21 cellular contexts compared by ENCODE assay signal in the genomic region with DNA sequence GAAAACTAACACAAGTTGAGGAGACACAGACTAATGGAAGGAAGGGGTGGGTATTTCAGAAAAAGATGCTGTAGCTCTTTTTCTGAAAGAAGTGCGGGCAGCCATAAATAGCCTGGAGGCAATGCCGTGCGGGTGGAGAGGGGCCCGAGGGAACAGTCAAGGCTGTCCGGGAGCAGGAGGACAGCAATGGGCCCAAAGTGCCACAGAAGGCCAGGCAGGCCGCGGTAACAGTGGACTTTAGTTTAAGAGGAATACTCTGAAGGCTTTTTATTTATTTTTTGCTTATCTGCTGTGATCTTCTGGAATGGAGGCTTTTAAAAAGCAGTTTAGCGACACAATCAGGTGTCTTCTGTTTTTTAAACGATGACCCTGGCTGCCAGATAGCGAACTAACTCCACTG.
DNase-seq lines count a peak whose midpoint lies in the region; ATAC-seq and TF ChIP-seq lines count a peak whose summit lies in the region.
"Had no signal": no experiment of that assay in that cellular context is flagged by ENCODE, and none has a peak within 500 bp of the region (broad histone marks: within the 10 kb centered on the region; RNA-seq: fewer than 3 reads in every experiment).

No MANE protein-coding gene starts in this region.

- no peak overlapping the region for H2AFZ ChIP-seq in OCI-LY1 (ENCODE audit: low read length)

- H3K9me3 Mint-ChIP-seq in activated naive CD4-positive, alpha-beta T cell treated with anti-CD3 and anti-CD28 coated beads, Interleukin-2, amount 50 U/mL, for 24 hours, result no peaks in the 10 kb centered on the region
- no peaks in the 10 kb centered on the region for H3K9me3 Mint-ChIP-seq in effector memory CD8-positive, alpha-beta T cell
- no peaks in the 10 kb centered on the region for H3K9me3 Mint-ChIP-seq in stimulated activated effector memory CD8-positive, alpha-beta T cell treated with anti-CD3 and anti-CD28 coated beads, Interleukin-12 subunit alpha, Interleukin-12 subunit beta, amount 100 ng/mL, for 72 hours
- H3K9me3 Mint-ChIP-seq: dendritic cell treated with granulocyte-macrophage colony-stimulating factor and Interleukin-4, amounts not matched to agents 40 ng/mL and 50 ng/mL, for 4 days had no signal

- H3K79me2 ChIP-seq in OCI-LY1 (ENCODE audit: insufficient read depth, low read length), result peaks cover 42% of the 10 kb centered on the region

- no peaks in the 10 kb centered on the region for H3K9me2 ChIP-seq in OCI-LY1 (ENCODE audit: low read depth, low read length)

- no peaks in the 10 kb centered on the region for H3K9me3 ChIP-seq in OCI-LY1 (ENCODE audit: low read length)
- H3K9me3 ChIP-seq: pancreas had no signal

- peak overlapping the region; percentile 14; the same call in 1 of the 2 replicates for H3K4me2 ChIP-seq in OCI-LY1 (ENCODE audit: low read length)

- no peak for ATAC-seq in effector memory CD8-positive, alpha-beta T cell (replicated peaks)
- no peak for ATAC-seq in stimulated activated effector memory CD8-positive, alpha-beta T cell treated with anti-CD3 and anti-CD28 coated beads, Interleukin-12 subunit alpha, Interleukin-12 subunit beta, amount 100 ng/mL, for 72 hours
- ATAC-seq: left cardiac atrium, pancreas, sciatic nerve had no signal

- no peak overlapping the region for H3K27ac Mint-ChIP-seq in activated naive CD4-positive, alpha-beta T cell treated with anti-CD3 and anti-CD28 coated beads, Interleukin-2, amount 50 U/mL, for 24 hours
- H3K27ac Mint-ChIP-seq in effector memory CD8-positive, alpha-beta T cell, result no peak overlapping the region
- no peak overlapping the region for H3K27ac Mint-ChIP-seq in stimulated activated effector memory CD8-positive, alpha-beta T cell treated with anti-CD3 and anti-CD28 coated beads, Interleukin-12 subunit alpha, Interleukin-12 subunit beta, amount 100 ng/mL, for 72 hours
- H3K27ac Mint-ChIP-seq: dendritic cell treated with granulocyte-macrophage colony-stimulating factor and Interleukin-4, amounts not matched to agents 40 ng/mL and 50 ng/mL, for 4 days had no signal

- H3K4me1 ChIP-seq in OCI-LY1 (ENCODE audit: insufficient read depth, low read length, severe bottlenecking), result peaks cover 37% of the 10 kb centered on the region

- H3K27me3 ChIP-seq in OCI-LY1 (ENCODE audit: insufficient read depth, low read length), result no peaks in the 10 kb centered on the region
- H3K27me3 ChIP-seq: pancreas had no signal

- H3K27me3 Mint-ChIP-seq in activated naive CD4-positive, alpha-beta T cell treated with anti-CD3 and anti-CD28 coated beads, Interleukin-2, amount 50 U/mL, for 24 hours, result no peaks in the 10 kb centered on the region
- no peaks in the 10 kb centered on the region for H3K27me3 Mint-ChIP-seq in effector memory CD8-positive, alpha-beta T cell
- H3K27me3 Mint-ChIP-seq: dendritic cell treated with granulocyte-macrophage colony-stimulating factor and Interleukin-4, amounts not matched to agents 40 ng/mL and 50 ng/mL, for 4 days had no signal

- H3F3A ChIP-seq in OCI-LY1 (ENCODE audit: insufficient read depth, low read length), result no peaks in the 10 kb centered on the region

- no peak overlapping the region for H3K9ac ChIP-seq in OCI-LY1 (ENCODE audit: low read length)

- no peak overlapping the region for H3K27ac ChIP-seq in OCI-LY1 (ENCODE audit: low read depth, low read length, poor library complexity, severe bottlenecking)
- H3K27ac ChIP-seq: epithelial cell of prostate, pancreas, WERI-Rb-1 had no signal

- no peak overlapping the region for H3K4me3 ChIP-seq in OCI-LY1 (ENCODE audit: low read depth, low read length, poor library complexity, severe bottlenecking)
- H3K4me3 ChIP-seq: pancreas had no signal

- H3K36me3 Mint-ChIP-seq in activated naive CD4-positive, alpha-beta T cell treated with anti-CD3 and anti-CD28 coated beads, Interleukin-2, amount 50 U/mL, for 24 hours, result peaks cover 4% of the 10 kb centered on the region
- peaks cover 30% of the 10 kb centered on the region for H3K36me3 Mint-ChIP-seq in effector memory CD8-positive, alpha-beta T cell (ENCODE audit: insufficient read depth)
- peaks cover 68% of the 10 kb centered on the region for H3K36me3 Mint-ChIP-seq in stimulated activated effector memory CD8-positive, alpha-beta T cell treated with anti-CD3 and anti-CD28 coated beads, Interleukin-12 subunit alpha, Interleukin-12 subunit beta, amount 100 ng/mL, for 72 hours

- H4K20me1 ChIP-seq in OCI-LY1 (ENCODE audit: insufficient read depth, low read length), result no peaks in the 10 kb centered on the region

- H3K4me1 Mint-ChIP-seq in activated naive CD4-positive, alpha-beta T cell treated with anti-CD3 and anti-CD28 coated beads, Interleukin-2, amount 50 U/mL, for 24 hours, result peaks cover 58% of the 10 kb centered on the region
- H3K4me1 Mint-ChIP-seq in effector memory CD8-positive, alpha-beta T cell (ENCODE audit: low read depth in 2 of 2), result peaks cover 42 to 57% of the 10 kb centered on the region in 2 donors
- H3K4me1 Mint-ChIP-seq in stimulated activated effector memory CD8-positive, alpha-beta T cell treated with anti-CD3 and anti-CD28 coated beads, Interleukin-12 subunit alpha, Interleukin-12 subunit beta, amount 100 ng/mL, for 72 hours, result peaks cover 67% of the 10 kb centered on the region

- no peak for DNase-seq in activated naive CD4-positive, alpha-beta T cell (lab: John Stamatoyannopoulos, UW)
- no peak for DNase-seq in effector memory CD8-positive, alpha-beta T cell
- DNase-seq in stimulated activated effector memory CD8-positive, alpha-beta T cell treated with anti-CD3 and anti-CD28 coated beads, Interleukin-12 subunit alpha, Interleukin-12 subunit beta, amount 100 ng/mL, for 72 hours (ENCODE audit: low spot score in 2 of 2), result no peak
- DNase-seq in C1 segment of cervical spinal cord (lab: John Stamatoyannopoulos, UW) (no peak), GM19240 (ENCODE audit: insufficient read length, low spot score) (no peak), NCI-H187 treated with DMSO at 0.1 percent for 48 hours (lab: John Stamatoyannopoulos, UW) (no peak)
- DNase-seq: activated gamma-delta T cell treated with Interleukin-2 at 50 U/mL for 16 hours, COR-L47, EL, H7, left cardiac atrium, midbrain, NCI-H187, NCI-H510A treated with DMSO at 0.1 percent for 48 hours, pancreas, WERI-Rb-1 had no signal

- H3K4me3 Mint-ChIP-seq in activated naive CD4-positive, alpha-beta T cell treated with anti-CD3 and anti-CD28 coated beads, Interleukin-2, amount 50 U/mL, for 24 hours, result peak overlapping the region; percentile 5
- peak overlapping the region; percentile 38 to 46 for H3K4me3 Mint-ChIP-seq in effector memory CD8-positive, alpha-beta T cell
- peak overlapping the region; percentile 5 for H3K4me3 Mint-ChIP-seq in stimulated activated effector memory CD8-positive, alpha-beta T cell treated with anti-CD3 and anti-CD28 coated beads, Interleukin-12 subunit alpha, Interleukin-12 subunit beta, amount 100 ng/mL, for 72 hours
- H3K4me3 Mint-ChIP-seq: dendritic cell treated with granulocyte-macrophage colony-stimulating factor and Interleukin-4, amounts not matched to agents 40 ng/mL and 50 ng/mL, for 4 days had no signal

- TF ChIP-seq CTCF in OCI-LY1 (IDR thresholded peaks at IDR 0.05; ENCODE audit: low read length), result no peak

- peaks cover 29% of the 10 kb centered on the region; the same call in 1 of the 2 replicates for H3K36me3 ChIP-seq in OCI-LY1 (ENCODE audit: insufficient read depth, low read length)
- H3K36me3 ChIP-seq: pancreas had no signal
